Comparison of ENCODE assay signal across 10 cellular contexts in genomic region chr14:35399083-35399807, GRCh38. TPM values are rescaled to one million over a fixed set of nuclear protein-coding genes. Genes with fewer than 3 reads are reported as not detected.
DNase-seq lines count a peak whose midpoint lies in the region; ATAC-seq and TF ChIP-seq lines count a peak whose summit lies in the region.
"Had no signal": no experiment of that assay in that cellular context is flagged by ENCODE, and none has a peak within 500 bp of the region (broad histone marks: within the 10 kb centered on the region; RNA-seq: fewer than 3 reads in every experiment).

No MANE protein-coding gene starts in this region.

- no peaks in the 10 kb centered on the region for H3K27me3 Mint-ChIP-seq in activated CD8-positive, alpha-beta T cell treated with anti-CD3 and anti-CD28 coated beads, Interleukin-2, amount 10 ng/mL, durations not matched to agents 7 days and 5 days (ENCODE audit: low read depth)

- POLR2A ChIA-PET in activated CD8-positive, alpha-beta T cell treated with anti-CD3 and anti-CD28 coated beads, Interleukin-2, amount 10 ng/mL, durations not matched to agents 7 days and 5 days (lab: Charles Lee): interaction anchor here (0.6 to 1.8 kb wide), 3 partner anchors 31 to 417 kb away, joined by 4 to 8 read pairs (median 6); partner anchors contain the start of gene SRP54

- H3K27ac Mint-ChIP-seq in activated CD8-positive, alpha-beta T cell treated with anti-CD3 and anti-CD28 coated beads, Interleukin-2, amount 10 ng/mL, durations not matched to agents 7 days and 5 days: no peak overlapping the region
- H3K27ac Mint-ChIP-seq in stimulated activated effector memory CD8-positive, alpha-beta T cell treated with anti-CD3 and anti-CD28 coated beads, Interleukin-12 subunit alpha, Interleukin-12 subunit beta, amount 100 ng/mL, for 72 hours: peak overlapping the region; percentile 98

- no peak for TF ChIP-seq CTCF in right atrium auricular region (IDR thresholded peaks at IDR 0.05)

- DNase-seq in activated CD8-positive, alpha-beta T cell treated with anti-CD3 and anti-CD28 coated beads, Interleukin-2, amount 10 ng/mL, durations not matched to agents 7 days and 5 days: no peak
- no peak for DNase-seq in right atrium auricular region (ENCODE audit: low spot score)
- DNase-seq in stimulated activated effector memory CD8-positive, alpha-beta T cell treated with anti-CD3 and anti-CD28 coated beads, Interleukin-12 subunit alpha, Interleukin-12 subunit beta, amount 100 ng/mL, for 72 hours (ENCODE audit: low spot score in 2 of 2): no peak
- no peak for DNase-seq in SJCRH30
- no peak for DNase-seq in NCI-H187 treated with DMSO at 0.1 percent for 48 hours (lab: John Stamatoyannopoulos, UW)
- DNase-seq: NCI-H2081, testis had no signal

- peak overlapping the region; percentile 78 to 100 for H3K27ac ChIP-seq in right atrium auricular region
- no peak overlapping the region for H3K27ac ChIP-seq in SJCRH30
- H3K27ac ChIP-seq: HL-60 had no signal

- H3K4me1 ChIP-seq in right atrium auricular region (peaks cover 0 to 55% of the 10 kb centered on the region in 2 donors), SJCRH30 (no peaks in the 10 kb centered on the region)

- H3K4me3 ChIP-seq in right atrium auricular region: no peak overlapping the region
- H3K4me3 ChIP-seq in SJCRH30: no peak overlapping the region
- H3K4me3 ChIP-seq: testis had no signal

- peak; percentile 2 for ATAC-seq in activated CD8-positive, alpha-beta T cell treated with anti-CD3 and anti-CD28 coated beads, Interleukin-2, amount 10 ng/mL, durations not matched to agents 7 days and 5 days
- no peak for ATAC-seq in stimulated activated effector memory CD8-positive, alpha-beta T cell treated with anti-CD3 and anti-CD28 coated beads, Interleukin-12 subunit alpha, Interleukin-12 subunit beta, amount 100 ng/mL, for 72 hours
- ATAC-seq in HG03460 (IDR thresholded peaks at IDR 0.05; ENCODE audit: unreplicated experiment): no peak

- TF ChIP-seq POLR2A in GM15510 (IDR thresholded peaks at IDR 0.05; ENCODE audit: borderline replicate concordance, extremely low read depth, insufficient read length): peak; percentile 21

- H3K27me3 ChIP-seq in right atrium auricular region (no peaks in the 10 kb centered on the region), SJCRH30 (no peaks in the 10 kb centered on the region)
- H3K27me3 ChIP-seq: testis had no signal

- H3K36me3 ChIP-seq in right atrium auricular region (peaks cover 37% of the 10 kb centered on the region), SJCRH30 (peaks cover 37% of the 10 kb centered on the region)

- H3K4me3 Mint-ChIP-seq in activated CD8-positive, alpha-beta T cell treated with anti-CD3 and anti-CD28 coated beads, Interleukin-2, amount 10 ng/mL, durations not matched to agents 7 days and 5 days: no peak overlapping the region
- H3K4me3 Mint-ChIP-seq in stimulated activated effector memory CD8-positive, alpha-beta T cell treated with anti-CD3 and anti-CD28 coated beads, Interleukin-12 subunit alpha, Interleukin-12 subunit beta, amount 100 ng/mL, for 72 hours: peak overlapping the region; percentile 96

- no peaks in the 10 kb centered on the region for H3K9me3 Mint-ChIP-seq in activated CD8-positive, alpha-beta T cell treated with anti-CD3 and anti-CD28 coated beads, Interleukin-2, amount 10 ng/mL, durations not matched to agents 7 days and 5 days (ENCODE audit: insufficient read depth)
- H3K9me3 Mint-ChIP-seq in stimulated activated effector memory CD8-positive, alpha-beta T cell treated with anti-CD3 and anti-CD28 coated beads, Interleukin-12 subunit alpha, Interleukin-12 subunit beta, amount 100 ng/mL, for 72 hours: no peaks in the 10 kb centered on the region

- H3K36me3 Mint-ChIP-seq in activated CD8-positive, alpha-beta T cell treated with anti-CD3 and anti-CD28 coated beads, Interleukin-2, amount 10 ng/mL, durations not matched to agents 7 days and 5 days (ENCODE audit: low read depth): peaks cover 47% of the 10 kb centered on the region
- H3K36me3 Mint-ChIP-seq in stimulated activated effector memory CD8-positive, alpha-beta T cell treated with anti-CD3 and anti-CD28 coated beads, Interleukin-12 subunit alpha, Interleukin-12 subunit beta, amount 100 ng/mL, for 72 hours: peaks cover 61% of the 10 kb centered on the region

- peaks cover 55% of the 10 kb centered on the region for H3K4me1 Mint-ChIP-seq in activated CD8-positive, alpha-beta T cell treated with anti-CD3 and anti-CD28 coated beads, Interleukin-2, amount 10 ng/mL, durations not matched to agents 7 days and 5 days (ENCODE audit: low read depth)
- H3K4me1 Mint-ChIP-seq in stimulated activated effector memory CD8-positive, alpha-beta T cell treated with anti-CD3 and anti-CD28 coated beads, Interleukin-12 subunit alpha, Interleukin-12 subunit beta, amount 100 ng/mL, for 72 hours: peaks cover 44% of the 10 kb centered on the region

- no peaks in the 10 kb centered on the region for H3K9me3 ChIP-seq in right atrium auricular region
- no peaks in the 10 kb centered on the region for H3K9me3 ChIP-seq in SJCRH30 (replicated peaks)
- H3K9me3 ChIP-seq: testis had no signal

- CTCF ChIA-PET in activated CD8-positive, alpha-beta T cell treated with anti-CD3 and anti-CD28 coated beads, Interleukin-2, amount 10 ng/mL, durations not matched to agents 7 days and 5 days (lab: Charles Lee): interaction anchor here (0.7 to 0.8 kb wide), 2 partner anchors 48 to 172 kb away, joined by 3 read pairs; no protein-coding TSS in a partner anchor

RNA-seq across cellular contexts. Expression of gene NFKBIA, which starts 5.3 kb away (rescaled TPM):
- 10 to 100 TPM; 56.1 to 56.8 TPM for total RNA-seq in activated CD8-positive, alpha-beta T cell treated with anti-CD3 and anti-CD28 coated beads, Interleukin-2, amount 10 ng/mL, durations not matched to agents 7 days and 5 days
- 100 to 1,000 TPM; 237 to 302 TPM for total RNA-seq in right atrium auricular region
- total RNA-seq in SJCRH30 (2014; rRNA removed; shearing (Covaris generic)): 24.5 and 25.7 TPM in 2 replicates
